ENCODE assay signal across 20 cellular contexts in genomic region chrX:129659137-129659536, GRCh38. TPM values are rescaled to one million over a fixed set of nuclear protein-coding genes. Genes with fewer than 3 reads are reported as not detected.
A peak's percentile ranks its signal among the peaks of the same experiment; 100 is the strongest.
DNase-seq lines count a peak whose midpoint lies in the region; ATAC-seq, FAIRE-seq and TF ChIP-seq lines count a peak whose summit lies in the region.
"Had no signal": no experiment of that assay in that cellular context is flagged by ENCODE, and none has a peak within 500 bp of the region (broad histone marks: within the 10 kb centered on the region; RNA-seq: fewer than 3 reads in every experiment).

No MANE protein-coding gene starts in this region.

- H3K4me3 ChIP-seq in NB4 (ENCODE audit: low read depth, low read length), result no peak overlapping the region
- H3K4me3 ChIP-seq in bronchial epithelial cell (ENCODE audit: low read depth, low read length), result no peak overlapping the region
- H3K4me3 ChIP-seq: SJSA1 had no signal

- TF ChIP-seq CTCF in NB4 (IDR thresholded peaks at IDR 0.05; ENCODE audit: low read depth, low read length) (no peak), bronchial epithelial cell (IDR thresholded peaks at IDR 0.05; ENCODE audit: insufficient read depth, low read length, severe bottlenecking) (no peak)

- no peak overlapping the region for H3K4me3 Mint-ChIP-seq in stimulated activated effector memory CD8-positive, alpha-beta T cell treated with anti-CD3 and anti-CD28 coated beads, Interleukin-12 subunit alpha, Interleukin-12 subunit beta, amount 100 ng/mL, for 72 hours
- H3K4me3 Mint-ChIP-seq: CD4-positive, alpha-beta T cell had no signal

- H3K36me3 Mint-ChIP-seq in stimulated activated effector memory CD8-positive, alpha-beta T cell treated with anti-CD3 and anti-CD28 coated beads, Interleukin-12 subunit alpha, Interleukin-12 subunit beta, amount 100 ng/mL, for 72 hours, result no peaks in the 10 kb centered on the region

- peak; percentile 38 for FAIRE-seq in GM12892 (lab: Jason Lieb, UNC)
- FAIRE-seq in bronchial epithelial cell (lab: Jason Lieb, UNC), result peak; percentile 55
- FAIRE-seq: GM18507 had no signal

- H3K4me1 Mint-ChIP-seq in stimulated activated effector memory CD8-positive, alpha-beta T cell treated with anti-CD3 and anti-CD28 coated beads, Interleukin-12 subunit alpha, Interleukin-12 subunit beta, amount 100 ng/mL, for 72 hours, result no peaks in the 10 kb centered on the region

- no peaks in the 10 kb centered on the region for H3K36me3 ChIP-seq in bronchial epithelial cell (ENCODE audit: control insufficient read depth, insufficient read depth, low read length)
- H3K36me3 ChIP-seq: SJSA1 had no signal

- H3K9me3 Mint-ChIP-seq in stimulated activated effector memory CD8-positive, alpha-beta T cell treated with anti-CD3 and anti-CD28 coated beads, Interleukin-12 subunit alpha, Interleukin-12 subunit beta, amount 100 ng/mL, for 72 hours, result no peaks in the 10 kb centered on the region
- H3K9me3 Mint-ChIP-seq: CD4-positive, alpha-beta T cell had no signal

- ATAC-seq in stimulated activated effector memory CD8-positive, alpha-beta T cell treated with anti-CD3 and anti-CD28 coated beads, Interleukin-12 subunit alpha, Interleukin-12 subunit beta, amount 100 ng/mL, for 72 hours, result peak; percentile 55
- no peak for ATAC-seq in GM21360 (IDR thresholded peaks at IDR 0.05; ENCODE audit: unreplicated experiment)
- ATAC-seq in GM21786 (IDR thresholded peaks at IDR 0.05; ENCODE audit: unreplicated experiment), result no peak
- ATAC-seq: Right ventricle myocardium inferior had no signal

- DNase-seq in GM12892 (ENCODE audit: insufficient read length) (no peak), NB4 (ENCODE audit: low read depth) (peak; percentile 25), bronchial epithelial cell (ENCODE audit: low read depth) (no peak), NCI-H1436 treated with DMSO at 0.1 percent for 48 hours (lab: John Stamatoyannopoulos, UW) (no peak)
- no peak for DNase-seq in stimulated activated effector memory CD8-positive, alpha-beta T cell treated with anti-CD3 and anti-CD28 coated beads, Interleukin-12 subunit alpha, Interleukin-12 subunit beta, amount 100 ng/mL, for 72 hours (ENCODE audit: low spot score in 2 of 2)
- DNase-seq: CD4-positive, alpha-beta T cell; COR-L47; DMS 273 treated with DMSO at 0.1 percent for 48 hours; IMR-90; NCI-H1092; NCI-H1436; NCI-H1930; NCI-H510A; NK-92 treated with Interleukin-12 subunit alpha and Interleukin-12 subunit beta, amount 100 ng/mL, for 24 hours had no signal

- no peak overlapping the region for H3K27ac Mint-ChIP-seq in stimulated activated effector memory CD8-positive, alpha-beta T cell treated with anti-CD3 and anti-CD28 coated beads, Interleukin-12 subunit alpha, Interleukin-12 subunit beta, amount 100 ng/mL, for 72 hours
- H3K27ac Mint-ChIP-seq: CD4-positive, alpha-beta T cell had no signal

- no peaks in the 10 kb centered on the region for H3K27me3 ChIP-seq in bronchial epithelial cell (ENCODE audit: control insufficient read depth, insufficient read depth, low read length)
- H3K27me3 ChIP-seq: SJSA1 had no signal

- TF ChIP-seq POLR2A in GM12892 (IDR thresholded peaks at IDR 0.05; ENCODE audit: low read depth, low read length) (no peak), NB4 (IDR thresholded peaks at IDR 0.05; ENCODE audit: extremely low read depth, insufficient read length) (no peak)

RNA-seq across cellular contexts. Expression of gene APLN, which starts 4.4 kb away (rescaled TPM):
- polyA plus RNA-seq in GM12892 (2012; ENCODE audit: missing spikeins), result 0.17 TPM
- under 0.01 and 0.13 TPM in 2 replicates for total RNA-seq in bronchial epithelial cell
- total RNA-seq: CD4-positive, alpha-beta T cell; G401 had no signal
